Comparison of ENCODE assay signal across 1 cellular context in genomic region chr2:239500915-239501630, GRCh38.
TF ChIP-seq lines count a peak whose summit lies in the region.

No MANE protein-coding gene starts in this region.

TF ChIP-seq in HEK293T, 16 proteins besides CTCF, POLR2A, EP300 and RAD21 (continued from another document):
- TF ChIP-seq PKNOX1 (IDR thresholded peaks at IDR 0.05) (no peak), FOXK2 (IDR thresholded peaks at IDR 0.05) (no peak)
TF ChIP-seq in HEK293T: peak in this region for 0.
